11 cellular contexts compared by ENCODE assay signal in the genomic region with DNA sequence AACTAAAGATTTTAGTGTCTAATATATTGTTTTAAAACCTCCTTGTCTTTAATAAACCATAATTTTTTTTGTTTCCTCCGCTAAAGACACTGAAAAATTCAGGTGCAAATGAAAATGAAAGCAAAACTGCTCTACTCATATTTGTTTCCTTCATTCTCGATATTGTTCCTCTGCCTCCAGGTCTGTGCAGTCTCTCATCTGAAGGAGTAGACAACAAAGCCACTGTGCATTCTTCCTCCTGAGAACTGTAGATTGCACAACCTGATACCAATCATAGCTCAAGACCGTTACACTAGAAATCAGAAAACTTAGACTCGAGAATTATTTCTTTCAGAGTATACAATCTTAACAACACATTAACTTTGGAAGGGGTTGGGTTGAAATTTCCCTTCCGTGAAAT.
A peak's percentile ranks its signal among the peaks of the same experiment; 100 is the strongest.
DNase-seq lines count a peak whose midpoint lies in the region; ATAC-seq and TF ChIP-seq lines count a peak whose summit lies in the region.
"Had no signal": no experiment of that assay in that cellular context is flagged by ENCODE, and none has a peak within 500 bp of the region (broad histone marks: within the 10 kb centered on the region; RNA-seq: fewer than 3 reads in every experiment).

No MANE protein-coding gene starts in this region.

- no peaks in the 10 kb centered on the region for H3K36me3 ChIP-seq in BE2C
- H3K36me3 ChIP-seq: cardiac muscle cell, SJCRH30 had no signal

- H3K4me3 ChIP-seq in fibroblast of pulmonary artery (replicated peaks; ENCODE audit: low read depth, low read length) (peak overlapping the region; percentile 41), BE2C (ENCODE audit: low read depth, low read length) (no peak overlapping the region)
- H3K4me3 ChIP-seq: cardiac muscle cell, SJCRH30 had no signal

- no peak for ATAC-seq in stimulated activated naive B cell treated with anti-CD40 and anti-IgM and Interleukin-4, amounts not matched to agents 10 μg/mL and 1 μg/mL and 100 μg/mL, for 72 hours (replicated peaks)
- ATAC-seq in GM21390 (IDR thresholded peaks at IDR 0.05; ENCODE audit: unreplicated experiment) (no peak), GM18519 (IDR thresholded peaks at IDR 0.05; ENCODE audit: low FRiP score, unreplicated experiment) (no peak)

- H3K27ac Mint-ChIP-seq in stimulated activated naive B cell treated with anti-CD40 and anti-IgM and Interleukin-4, amounts not matched to agents 10 μg/mL and 1 μg/mL and 100 μg/mL, for 72 hours: no peak overlapping the region

- H3K27me3 ChIP-seq in BE2C: no peaks in the 10 kb centered on the region
- H3K27me3 ChIP-seq: cardiac muscle cell, SJCRH30 had no signal

- in situ Hi-C loops in SK-MEL-5 (cut with HindIII; ENCODE audit: low pct_unique_long_range_greater_than_20kb, low sequenced_read_pairs): no loop called here

- TF ChIP-seq CTCF in fibroblast of pulmonary artery (IDR thresholded peaks at IDR 0.05; ENCODE audit: low read length, missing control alignments) (no peak), BE2C (IDR thresholded peaks at IDR 0.05; ENCODE audit: low read depth, low read length) (no peak)

- no peaks in the 10 kb centered on the region for H3K27me3 Mint-ChIP-seq in stimulated activated naive B cell treated with anti-CD40 and anti-IgM and Interleukin-4, amounts not matched to agents 10 μg/mL and 1 μg/mL and 100 μg/mL, for 72 hours

- DNase-seq in DMS79 treated with DMSO at 0.1 percent for 48 hours (lab: John Stamatoyannopoulos, UW) (peak; percentile 50), DMS79 (lab: John Stamatoyannopoulos, UW) (no peak), SK-MEL-5 (ENCODE audit: low read depth, low spot score) (peak; percentile 41), fibroblast of pulmonary artery (ENCODE audit: low read depth) (peak; percentile 16), BE2C (no peak)
- DNase-seq in stimulated activated naive B cell treated with anti-CD40 and anti-IgM and Interleukin-4, amounts not matched to agents 10 μg/mL and 1 μg/mL and 100 μg/mL, for 72 hours: no peak
- DNase-seq: 8988T, SJCRH30 had no signal

- no peaks in the 10 kb centered on the region for H3K9me3 ChIP-seq in BE2C
- H3K9me3 ChIP-seq: SJCRH30 had no signal

- H3K36me3 Mint-ChIP-seq in stimulated activated naive B cell treated with anti-CD40 and anti-IgM and Interleukin-4, amounts not matched to agents 10 μg/mL and 1 μg/mL and 100 μg/mL, for 72 hours: no peaks in the 10 kb centered on the region

- no peaks in the 10 kb centered on the region for H3K4me1 ChIP-seq in BE2C
- H3K4me1 ChIP-seq: SJCRH30 had no signal

- peaks cover 0 to 6% of the 10 kb centered on the region in 2 donors for H3K4me1 Mint-ChIP-seq in stimulated activated naive B cell treated with anti-CD40 and anti-IgM and Interleukin-4, amounts not matched to agents 10 μg/mL and 1 μg/mL and 100 μg/mL, for 72 hours

- no peaks in the 10 kb centered on the region for H3K9me3 Mint-ChIP-seq in stimulated activated naive B cell treated with anti-CD40 and anti-IgM and Interleukin-4, amounts not matched to agents 10 μg/mL and 1 μg/mL and 100 μg/mL, for 72 hours

- peak overlapping the region; percentile 65 to 70 for H3K4me3 Mint-ChIP-seq in stimulated activated naive B cell treated with anti-CD40 and anti-IgM and Interleukin-4, amounts not matched to agents 10 μg/mL and 1 μg/mL and 100 μg/mL, for 72 hours

Comparison
In these comparisons a context has a peak if more than half of its experiments do, and no peak if none do; other contexts are left out.
1. DNase-seq: peak in DMS79 treated with DMSO at 0.1 percent for 48 hours (single experiment), SK-MEL-5 (single experiment) and fibroblast of pulmonary artery (single experiment); none in DMS79 (single experiment), stimulated activated naive B cell treated with anti-CD40 and anti-IgM and Interleukin-4, amounts not matched to agents 10 μg/mL and 1 μg/mL and 100 μg/mL, for 72 hours (single experiment) and BE2C (single experiment).